Comparison of ENCODE assay signal across 15 cellular contexts in genomic region chr1:55185832-55186231, GRCh38. TPM values are rescaled to one million over a fixed set of nuclear protein-coding genes. Genes with fewer than 3 reads are reported as not detected.
DNase-seq lines count a peak whose midpoint lies in the region; ATAC-seq and TF ChIP-seq lines count a peak whose summit lies in the region.
"Had no signal": no experiment of that assay in that cellular context is flagged by ENCODE, and none has a peak within 500 bp of the region (broad histone marks: within the 10 kb centered on the region; RNA-seq: fewer than 3 reads in every experiment).

No MANE protein-coding gene starts in this region.

- no peaks in the 10 kb centered on the region for H3K27me3 Mint-ChIP-seq in activated T-cell treated with anti-CD3 and anti-CD28 coated beads, Interleukin-2, amount 50 U/mL, for 72 hours (ENCODE audit: low read depth)
- H3K27me3 Mint-ChIP-seq in activated T-cell treated with anti-CD3 and anti-CD28 coated beads, Interleukin-2, amount 50 U/mL, for 4 hours (ENCODE audit: low read depth): no peaks in the 10 kb centered on the region
- H3K27me3 Mint-ChIP-seq in activated naive CD8-positive, alpha-beta T cell: no peaks in the 10 kb centered on the region
- H3K27me3 Mint-ChIP-seq in natural killer cell (ENCODE audit: low read depth in 2 of 2): no peaks in the 10 kb centered on the region

- no peak for TF ChIP-seq CTCF in natural killer cell (IDR thresholded peaks at IDR 0.05)

- peak in 1 of 2 donors; percentile 44 for ATAC-seq in activated T-cell treated with anti-CD3 and anti-CD28 coated beads, Interleukin-2, amount 50 U/mL, for 72 hours (replicated peaks in 1 of 2)
- no peak for ATAC-seq in activated T-cell treated with anti-CD3 and anti-CD28 coated beads, Interleukin-2, amount 50 U/mL, for 4 hours
- ATAC-seq in natural killer cell: no peak
- ATAC-seq: CD8-positive, alpha-beta T cell had no signal

- peaks cover 8 to 13% of the 10 kb centered on the region in 2 donors for H3K9me3 Mint-ChIP-seq in activated T-cell treated with anti-CD3 and anti-CD28 coated beads, Interleukin-2, amount 50 U/mL, for 72 hours
- H3K9me3 Mint-ChIP-seq in activated T-cell treated with anti-CD3 and anti-CD28 coated beads, Interleukin-2, amount 50 U/mL, for 4 hours: peaks cover 25% of the 10 kb centered on the region
- H3K9me3 Mint-ChIP-seq in activated naive CD8-positive, alpha-beta T cell (ENCODE audit: low read depth): peaks cover 15% of the 10 kb centered on the region
- peaks cover 0 to 10% of the 10 kb centered on the region in 2 donors for H3K9me3 Mint-ChIP-seq in natural killer cell

- peaks cover 35% of the 10 kb centered on the region for H3K4me1 Mint-ChIP-seq in activated T-cell treated with anti-CD3 and anti-CD28 coated beads, Interleukin-2, amount 50 U/mL, for 72 hours (ENCODE audit: low read depth)
- H3K4me1 Mint-ChIP-seq in activated T-cell treated with anti-CD3 and anti-CD28 coated beads, Interleukin-2, amount 50 U/mL, for 4 hours (ENCODE audit: low read depth): peaks cover 58% of the 10 kb centered on the region
- H3K4me1 Mint-ChIP-seq in activated naive CD8-positive, alpha-beta T cell (ENCODE audit: low read depth): peaks cover 62% of the 10 kb centered on the region
- H3K4me1 Mint-ChIP-seq in natural killer cell: peaks cover 60 to 80% of the 10 kb centered on the region in 2 donors

- peaks cover 13 to 22% of the 10 kb centered on the region in 2 donors for H3K36me3 Mint-ChIP-seq in activated T-cell treated with anti-CD3 and anti-CD28 coated beads, Interleukin-2, amount 50 U/mL, for 72 hours (ENCODE audit: insufficient read depth in 2 of 2)
- H3K36me3 Mint-ChIP-seq in activated T-cell treated with anti-CD3 and anti-CD28 coated beads, Interleukin-2, amount 50 U/mL, for 4 hours (ENCODE audit: insufficient read depth): peaks cover 25% of the 10 kb centered on the region
- peaks cover 26% of the 10 kb centered on the region for H3K36me3 Mint-ChIP-seq in activated naive CD8-positive, alpha-beta T cell
- H3K36me3 Mint-ChIP-seq in natural killer cell: peaks cover 6% of the 10 kb centered on the region

- no peak for DNase-seq in activated T-cell treated with anti-CD3 and anti-CD28 coated beads, Interleukin-2, amount 50 U/mL, for 72 hours
- no peak for DNase-seq in activated T-cell treated with anti-CD3 and anti-CD28 coated beads, Interleukin-2, amount 50 U/mL, for 4 hours
- DNase-seq in natural killer cell (no peak), DMS53 treated with DMSO at 0.1 percent for 48 hours (lab: John Stamatoyannopoulos, UW; ENCODE audit: unreplicated experiment) (no peak), GF-D8 (lab: John Stamatoyannopoulos, UW) (no peak)
- DNase-seq in activated effector memory CD4-positive, alpha-beta T cell treated with Interleukin-2 at 50 U/mL for 16 hours: no peak
- DNase-seq: CD8-positive, alpha-beta T cell; DMS79; KBM-7; NCI-H1105; NCI-H2081; NCI-H510A; NCI-H748 treated with DMSO at 0.1 percent for 48 hours; SHP77 had no signal

- intact Hi-C loops in natural killer cell (cut with micrococcal nuclease): loop anchor here (5.0 kb wide), 1 partner anchor 59 kb away; no protein-coding TSS in a partner anchor

- peak overlapping the region; percentile 43 for H3K27ac Mint-ChIP-seq in activated T-cell treated with anti-CD3 and anti-CD28 coated beads, Interleukin-2, amount 50 U/mL, for 72 hours
- peak overlapping the region; percentile 0 for H3K27ac Mint-ChIP-seq in activated naive CD8-positive, alpha-beta T cell
- peak overlapping the region; percentile 9 to 59 for H3K27ac Mint-ChIP-seq in natural killer cell
- H3K27ac Mint-ChIP-seq: CD8-positive, alpha-beta T cell had no signal

- H3K4me3 Mint-ChIP-seq in activated T-cell treated with anti-CD3 and anti-CD28 coated beads, Interleukin-2, amount 50 U/mL, for 72 hours: peak overlapping the region in 1 of 2 donors; percentile 51
- no peak overlapping the region for H3K4me3 Mint-ChIP-seq in activated T-cell treated with anti-CD3 and anti-CD28 coated beads, Interleukin-2, amount 50 U/mL, for 4 hours
- H3K4me3 Mint-ChIP-seq in activated naive CD8-positive, alpha-beta T cell: no peak overlapping the region
- H3K4me3 Mint-ChIP-seq in natural killer cell: no peak overlapping the region
- H3K4me3 Mint-ChIP-seq: CD8-positive, alpha-beta T cell had no signal

RNA-seq across cellular contexts. Expression of gene USP24, which starts 29.3 kb away (rescaled TPM):
- total RNA-seq in activated T-cell treated with anti-CD3 and anti-CD28 coated beads, Interleukin-2, amount 50 U/mL, for 72 hours: 10 to 100 TPM; 46.1 to 46.2 TPM
- total RNA-seq in activated T-cell treated with anti-CD3 and anti-CD28 coated beads, Interleukin-2, amount 50 U/mL, for 4 hours: 10 to 100 TPM; 42.1 to 44.0 (median 43.9) TPM
- total RNA-seq in natural killer cell: 100 to 1,000 TPM; 155 TPM
